ENCODE assay signal across 8 cellular contexts in the genomic region with DNA sequence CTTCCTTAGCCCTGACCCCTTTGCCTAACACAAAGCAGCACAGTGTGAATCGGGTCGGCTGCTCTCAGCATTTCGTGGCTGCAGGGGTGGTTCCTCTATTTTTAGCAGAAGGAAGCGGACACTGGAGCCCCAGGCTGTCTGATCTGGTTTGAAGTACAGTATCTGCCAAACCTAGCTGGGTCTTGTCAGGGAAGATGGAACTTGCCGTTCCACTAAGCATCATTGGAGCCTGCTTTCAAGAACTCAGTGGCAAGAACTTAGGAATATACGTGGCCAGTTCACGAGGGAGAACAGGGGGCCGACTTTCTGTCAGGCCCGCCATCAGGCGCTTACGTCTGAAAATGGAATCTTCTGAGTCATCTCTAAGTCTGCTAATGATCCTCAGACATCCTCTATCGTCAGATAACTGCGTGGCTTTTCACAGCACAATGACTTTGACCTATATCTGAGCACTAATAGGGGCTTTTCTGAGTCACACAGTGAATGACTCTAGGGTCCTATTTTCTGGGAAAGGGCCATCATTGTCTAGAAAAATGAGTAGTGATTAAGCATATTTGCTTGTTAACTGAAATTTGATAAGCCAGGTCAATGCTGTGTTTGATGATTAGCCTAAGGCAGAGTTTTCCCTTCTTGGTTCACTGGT. TPM values are rescaled to one million over a fixed set of nuclear protein-coding genes. Genes with fewer than 3 reads are reported as not detected.
DNase-seq lines count a peak whose midpoint lies in the region; ATAC-seq, FAIRE-seq and TF ChIP-seq lines count a peak whose summit lies in the region.

No MANE protein-coding gene starts in this region.

- FAIRE-seq in GM18507 (lab: Jason Lieb, UNC) = peak; percentile 82

- no peak for TF ChIP-seq CTCF in SU-DHL-6 (IDR thresholded peaks at IDR 0.05; ENCODE audit: insufficient read depth, low read length, poor library complexity, severe bottlenecking)

- peak; percentile 36 for DNase-seq in GM18507 (ENCODE audit: extremely low spot score, insufficient read length, low read depth)
- peak; percentile 78 for DNase-seq in amniotic epithelial cell (ENCODE audit: low read depth)
- peak; percentile 80 to 83 (median 80) for DNase-seq in immature natural killer cell
- peak; percentile 63 for DNase-seq in stimulated activated CD4-positive, alpha-beta T cell treated with anti-CD3 and anti-CD28 coated beads, Interleukin-4, amount 100 ng/mL, for 24 hours
- no peak for DNase-seq in SK-N-DZ (ENCODE audit: low spot score)
- DNase-seq in retina = no peak

- H3K4me1 Mint-ChIP-seq in immature natural killer cell = peaks cover 69 to 75% of the 10 kb centered on the region in 2 donors

- H3K9me3 Mint-ChIP-seq in immature natural killer cell = no peaks in the 10 kb centered on the region

- H3K9ac ChIP-seq in SU-DHL-6 (ENCODE audit: low read length) = peak overlapping the region; percentile 51

- H3K27ac ChIP-seq in SU-DHL-6 (ENCODE audit: low read depth, low read length) = peak overlapping the region; percentile 88

- peak; percentile 61 for ATAC-seq in HG03103 (IDR thresholded peaks at IDR 0.05; ENCODE audit: low read depth, unreplicated experiment)

- H3K4me3 Mint-ChIP-seq in immature natural killer cell = peak overlapping the region; percentile 83 to 95 (median 89)

- peaks cover 19% of the 10 kb centered on the region for H3F3A ChIP-seq in SU-DHL-6 (ENCODE audit: insufficient read depth)

- H2AFZ ChIP-seq in SU-DHL-6 (ENCODE audit: low read depth, low read length, severe bottlenecking) = no peak overlapping the region

- peak overlapping the region; percentile 99 to 100 (median 100) for H3K27ac Mint-ChIP-seq in immature natural killer cell

- H3K36me3 ChIP-seq in SU-DHL-6 (ENCODE audit: low read length) = no peaks in the 10 kb centered on the region

- H3K79me2 ChIP-seq in SU-DHL-6 (ENCODE audit: insufficient read depth, low read length) = no peaks in the 10 kb centered on the region

- no peaks in the 10 kb centered on the region for H3K9me3 ChIP-seq in SU-DHL-6 (ENCODE audit: insufficient read depth, low read length)

- peak overlapping the region; percentile 51 for H3K4me2 ChIP-seq in SU-DHL-6 (ENCODE audit: low read depth, low read length, poor library complexity, severe bottlenecking)

- H3K27me3 Mint-ChIP-seq in immature natural killer cell (ENCODE audit: low read depth in 3 of 3) = peaks cover 8 to 30% (median 27%) of the 10 kb centered on the region in 3 donors

- no peaks in the 10 kb centered on the region for H4K20me1 ChIP-seq in SU-DHL-6 (ENCODE audit: low read depth, low read length)

- H3K27me3 ChIP-seq in SU-DHL-6 (ENCODE audit: low read length) = no peaks in the 10 kb centered on the region

- no peaks in the 10 kb centered on the region for H3K9me2 ChIP-seq in SU-DHL-6 (replicated peaks; ENCODE audit: insufficient read depth, low read length)

- H3K36me3 Mint-ChIP-seq in immature natural killer cell = peaks cover 0 to 15% (median 9%) of the 10 kb centered on the region in 3 donors

- no peak overlapping the region for H3K4me3 ChIP-seq in SU-DHL-6 (ENCODE audit: insufficient read depth, low read length, poor library complexity, severe bottlenecking)

RNA-seq across cellular contexts. Expression of a gene that starts 43.3 kb away (rescaled TPM):
- polyA plus RNA-seq in immature natural killer cell = under 1 TPM in 2 of 3 donors, not detected in 1; 0.26 to 0.30 TPM
- polyA plus RNA-seq in SK-N-DZ (2014; cell fraction: cytosol; rRNA removed) = 76.0 and 86.7 TPM in 2 replicates
- polyA plus RNA-seq in SK-N-DZ (2014; cell fraction: nucleus; rRNA removed) = 48.3 and 54.0 TPM in 2 replicates

Comparison
In these comparisons a context has a peak if more than half of its experiments do, and no peak if none do; other contexts are left out.
1. DNase-seq: peak in GM18507 (single experiment), amniotic epithelial cell (single experiment), immature natural killer cell (3 of 3) and stimulated activated CD4-positive, alpha-beta T cell treated with anti-CD3 and anti-CD28 coated beads, Interleukin-4, amount 100 ng/mL, for 24 hours (single experiment); none in SK-N-DZ (single experiment) and retina (single experiment).